ENCODE assay signal across 12 cellular contexts in genomic region chr20:50560867-50561266, GRCh38. TPM values are rescaled to one million over a fixed set of nuclear protein-coding genes. Genes with fewer than 3 reads are reported as not detected.
A peak's percentile ranks its signal among the peaks of the same experiment; 100 is the strongest.
DNase-seq lines count a peak whose midpoint lies in the region; ATAC-seq and TF ChIP-seq lines count a peak whose summit lies in the region.
"Had no signal": no experiment of that assay in that cellular context is flagged by ENCODE, and none has a peak within 500 bp of the region (broad histone marks: within the 10 kb centered on the region; RNA-seq: fewer than 3 reads in every experiment).

No MANE protein-coding gene starts in this region.

- no peak for TF ChIP-seq EP300 in upper lobe of left lung (IDR thresholded peaks at IDR 0.05)

- H3K4me3 ChIP-seq in right atrium auricular region (no peak overlapping the region), upper lobe of left lung (no peak overlapping the region)
- H3K4me3 ChIP-seq: BLaER1 treated with 17β-estradiol and CSF1 and Interleukin-3, amounts not matched to agents 10 nM and 100 nM; HAP-1; lung had no signal

- POLR2A ChIA-PET in WTC11 (lab: Charles Lee) = no interaction called here

- H3K27ac ChIP-seq in right atrium auricular region (no peak overlapping the region), upper lobe of left lung (peak overlapping the region; percentile 57 to 81 (median 78))

- peaks cover 88% of the 10 kb centered on the region for H3K4me1 Mint-ChIP-seq in activated naive CD8-positive, alpha-beta T cell treated with anti-CD3 and anti-CD28 coated beads, Interleukin-2, amount 50 U/mL, for 24 hours
- H3K4me1 Mint-ChIP-seq in mesothelial cell of epicardium (peaks cover 31% of the 10 kb centered on the region), WTC11 (no peaks in the 10 kb centered on the region)

- 77 to 81% methylated on average over 5 of the region's 5 CpGs for WGBS in upper lobe of left lung, 2 donors

- ATAC-seq in activated naive CD8-positive, alpha-beta T cell treated with anti-CD3 and anti-CD28 coated beads, Interleukin-2, amount 50 U/mL, for 24 hours = no peak
- ATAC-seq in upper lobe of left lung (ENCODE audit: low FRiP score in 2 of 2) (no peak), WTC11 (no peak), HG03039 (IDR thresholded peaks at IDR 0.05; ENCODE audit: unreplicated experiment) (no peak)

- peak overlapping the region; percentile 98 for H3K27ac Mint-ChIP-seq in activated naive CD8-positive, alpha-beta T cell treated with anti-CD3 and anti-CD28 coated beads, Interleukin-2, amount 50 U/mL, for 24 hours
- H3K27ac Mint-ChIP-seq in mesothelial cell of epicardium (peak overlapping the region; percentile 81), WTC11 (no peak overlapping the region)
- H3K27ac Mint-ChIP-seq: activated naive CD8-positive, alpha-beta T cell treated with anti-CD3 and anti-CD28 coated beads, Interleukin-2, amount 10 ng/mL, durations not matched to agents 7 days and 5 days had no signal

- H3K4me3 Mint-ChIP-seq in activated naive CD8-positive, alpha-beta T cell treated with anti-CD3 and anti-CD28 coated beads, Interleukin-2, amount 50 U/mL, for 24 hours = peak overlapping the region; percentile 75
- H3K4me3 Mint-ChIP-seq in mesothelial cell of epicardium (no peak overlapping the region), WTC11 (no peak overlapping the region)
- H3K4me3 Mint-ChIP-seq: activated naive CD8-positive, alpha-beta T cell treated with anti-CD3 and anti-CD28 coated beads, Interleukin-2, amount 10 ng/mL, durations not matched to agents 7 days and 5 days had no signal

- no peaks in the 10 kb centered on the region for H3K9me3 ChIP-seq in right atrium auricular region
- no peaks in the 10 kb centered on the region for H3K9me3 ChIP-seq in upper lobe of left lung
- H3K9me3 ChIP-seq: HAP-1 had no signal

- H3K27me3 Mint-ChIP-seq in activated naive CD8-positive, alpha-beta T cell treated with anti-CD3 and anti-CD28 coated beads, Interleukin-2, amount 50 U/mL, for 24 hours = no peaks in the 10 kb centered on the region
- H3K27me3 Mint-ChIP-seq in mesothelial cell of epicardium (ENCODE audit: low read depth) (no peaks in the 10 kb centered on the region), WTC11 (ENCODE audit: low read depth) (no peaks in the 10 kb centered on the region)
- H3K27me3 Mint-ChIP-seq: activated naive CD8-positive, alpha-beta T cell treated with anti-CD3 and anti-CD28 coated beads, Interleukin-2, amount 10 ng/mL, durations not matched to agents 7 days and 5 days had no signal

- peaks cover 0 to 23% of the 10 kb centered on the region in 2 donors for H3K4me1 ChIP-seq in right atrium auricular region
- peaks cover 19 to 46% (median 40%) of the 10 kb centered on the region in 4 donors for H3K4me1 ChIP-seq in upper lobe of left lung
- H3K4me1 ChIP-seq: HAP-1 had no signal

- peaks cover 63% of the 10 kb centered on the region for H3K36me3 Mint-ChIP-seq in activated naive CD8-positive, alpha-beta T cell treated with anti-CD3 and anti-CD28 coated beads, Interleukin-2, amount 50 U/mL, for 24 hours (ENCODE audit: low read depth)
- H3K36me3 Mint-ChIP-seq in mesothelial cell of epicardium (peaks cover 8% of the 10 kb centered on the region), WTC11 (peaks cover 4% of the 10 kb centered on the region; the same call in 1 of the 2 replicates)

- DNase-seq in right atrium auricular region (ENCODE audit: low spot score) = peak; percentile 55
- DNase-seq in cardiac septum (ENCODE audit: low spot score) = no peak
- DNase-seq in activated naive CD8-positive, alpha-beta T cell treated with anti-CD3 and anti-CD28 coated beads, Interleukin-2, amount 50 U/mL, for 24 hours = no peak
- DNase-seq in mesothelial cell of epicardium (ENCODE audit: low spot score in 2 of 2, unreplicated experiment in 2 of 2) = no peak
- no peak for DNase-seq in upper lobe of left lung
- DNase-seq in WTC11 (ENCODE audit: low spot score) = no peak
- DNase-seq in DMS 273 (lab: John Stamatoyannopoulos, UW; ENCODE audit: unreplicated experiment) = no peak
- DNase-seq: activated naive CD8-positive, alpha-beta T cell treated with anti-CD3 and anti-CD28 coated beads, Interleukin-2, amount 10 ng/mL, durations not matched to agents 7 days and 5 days had no signal

- TF ChIP-seq POLR2A in upper lobe of left lung (IDR thresholded peaks at IDR 0.05) = no peak

- H3K36me3 ChIP-seq in right atrium auricular region (peaks cover 23% of the 10 kb centered on the region), upper lobe of left lung (peaks cover 5 to 48% (median 17%) of the 10 kb centered on the region in 4 donors)

- intact Hi-C loops in cardiac septum (cut with DNase I) = no loop called here

- TF ChIP-seq CTCF in right atrium auricular region (IDR thresholded peaks at IDR 0.05) (no peak), mesothelial cell of epicardium (IDR thresholded peaks at IDR 0.05; ENCODE audit: unreplicated experiment) (no peak), upper lobe of left lung (IDR thresholded peaks at IDR 0.05) (no peak), WTC11 (IDR thresholded peaks at IDR 0.05) (no peak)

- CTCF ChIA-PET in WTC11 (lab: Charles Lee) = interaction anchor here (1.2 to 2.5 kb wide), 3 partner anchors 9 to 65 kb away, joined by 4 to 8 read pairs (median 8); no protein-coding TSS in a partner anchor

- H3K27me3 ChIP-seq in right atrium auricular region (no peaks in the 10 kb centered on the region), upper lobe of left lung (no peaks in the 10 kb centered on the region)
- H3K27me3 ChIP-seq: BLaER1 treated with 17β-estradiol and CSF1 and Interleukin-3, amounts not matched to agents 10 nM and 100 nM had no signal

- no peaks in the 10 kb centered on the region for H3K9me3 Mint-ChIP-seq in activated naive CD8-positive, alpha-beta T cell treated with anti-CD3 and anti-CD28 coated beads, Interleukin-2, amount 50 U/mL, for 24 hours
- H3K9me3 Mint-ChIP-seq in mesothelial cell of epicardium = no peaks in the 10 kb centered on the region
- no peaks in the 10 kb centered on the region for H3K9me3 Mint-ChIP-seq in WTC11
- H3K9me3 Mint-ChIP-seq: activated naive CD8-positive, alpha-beta T cell treated with anti-CD3 and anti-CD28 coated beads, Interleukin-2, amount 10 ng/mL, durations not matched to agents 7 days and 5 days had no signal

TF ChIP-seq in WTC11, 78 proteins besides CTCF, POLR2A, EP300 and RAD21 (continues in another document):
- TF ChIP-seq ARID4B (CRISPR knock-in tag; IDR thresholded peaks at IDR 0.05; ENCODE audit: borderline replicate concordance) (no peak), TP53 (CRISPR knock-in tag; IDR thresholded peaks at IDR 0.05) (no peak), FOXK1 (CRISPR knock-in tag; IDR thresholded peaks at IDR 0.05) (no peak), USF1 (CRISPR knock-in tag; IDR thresholded peaks at IDR 0.05) (no peak), ZSCAN18 (CRISPR knock-in tag; IDR thresholded peaks at IDR 0.05) (no peak), CREM (CRISPR knock-in tag; IDR thresholded peaks at IDR 0.05) (no peak), RORB (CRISPR knock-in tag; IDR thresholded peaks at IDR 0.05) (no peak), ZNF671 (CRISPR knock-in tag; IDR thresholded peaks at IDR 0.05) (no peak)

RNA-seq across cellular contexts. Expression of gene PTPN1, which starts 50.7 kb away (rescaled TPM):
- 10 to 100 TPM; 28.1 to 38.7 TPM for total RNA-seq in right atrium auricular region
- 34.2 TPM for total RNA-seq in cardiac septum
- total RNA-seq in mesothelial cell of epicardium = 26.2 to 27.7 TPM (median 27.3 TPM) in 3 replicates
- 100 to 1,000 TPM in 3 of 6 donors, 10 to 100 TPM in 3; 75.1 to 137 (median 96.1) TPM for total RNA-seq in upper lobe of left lung
- 23.4 to 29.4 TPM (median 25.3 TPM) in 3 replicates for total RNA-seq in WTC11 (2021)

Comparison
In these comparisons a context has a peak if more than half of its experiments do, and no peak if none do; other contexts are left out.
1. H3K27ac ChIP-seq: peak in upper lobe of left lung (4 of 4); none in right atrium auricular region (0 of 2).